19 cellular contexts compared by ENCODE assay signal in the genomic region with DNA sequence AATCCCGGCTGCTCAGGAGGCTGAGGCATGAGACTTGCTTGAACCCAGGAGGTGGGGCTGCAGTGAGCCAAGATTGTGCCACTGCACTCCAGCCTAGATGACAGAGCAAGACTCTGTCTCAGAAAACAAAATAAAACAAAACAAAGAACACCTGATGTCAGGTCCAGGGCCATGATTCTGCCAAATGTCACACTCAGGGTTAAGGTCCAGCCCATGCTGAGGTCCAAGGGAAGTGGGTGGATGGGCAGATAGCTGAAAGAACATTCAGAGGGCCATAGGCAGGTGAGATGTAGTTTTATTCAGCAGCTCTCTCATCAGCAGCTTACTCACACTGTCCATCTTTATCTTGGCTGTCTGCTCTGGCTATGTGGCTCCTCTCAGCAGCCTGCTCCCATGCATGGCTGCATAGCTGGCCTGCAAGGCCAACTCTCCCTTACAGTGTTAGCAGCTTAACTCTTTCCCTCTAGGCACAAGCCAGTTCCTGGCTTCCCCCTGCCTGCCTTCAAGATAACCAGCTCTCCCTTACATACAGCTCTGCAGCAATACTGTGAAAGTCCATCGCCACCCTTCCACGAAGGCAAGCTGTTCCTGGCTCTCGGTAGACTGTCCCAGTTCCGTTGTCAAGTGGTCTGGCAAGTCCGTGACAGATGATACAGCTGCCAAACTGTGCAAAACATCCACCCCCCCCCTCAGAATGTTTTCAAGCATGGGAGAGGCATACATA.
DNase-seq lines count a peak whose midpoint lies in the region; ATAC-seq and TF ChIP-seq lines count a peak whose summit lies in the region.
"Had no signal": no experiment of that assay in that cellular context is flagged by ENCODE, and none has a peak within 500 bp of the region (broad histone marks: within the 10 kb centered on the region; RNA-seq: fewer than 3 reads in every experiment).

No MANE protein-coding gene starts in this region.

- H3F3A ChIP-seq in neural progenitor cell (ENCODE audit: low read depth), result no peaks in the 10 kb centered on the region

- H3K27ac ChIP-seq in neural progenitor cell, result no peak overlapping the region
- H3K27ac ChIP-seq: BLaER1 treated with 17β-estradiol and CSF1 and Interleukin-3, amounts not matched to agents 10 nM and 100 nM; GM23248; PC-9 had no signal

- H4K20me1 ChIP-seq in neural progenitor cell (ENCODE audit: low read depth), result no peaks in the 10 kb centered on the region
- H4K20me1 ChIP-seq: BLaER1 treated with 17β-estradiol and CSF1 and Interleukin-3, amounts not matched to agents 10 nM and 100 nM had no signal

- ATAC-seq in left ventricle myocardium superior (peak; percentile 75), left colon (no peak)
- ATAC-seq: SK-N-SH treated with all-trans-retinoic acid at 6 μM for 48 hours had no signal

- peaks cover 4% of the 10 kb centered on the region for H3K27me3 Mint-ChIP-seq in neural progenitor cell (ENCODE audit: insufficient read depth, low read depth)

- H3K4me3 Mint-ChIP-seq in neural progenitor cell, result no peak overlapping the region

- peak overlapping the region; percentile 69 for H3K27ac Mint-ChIP-seq in neural progenitor cell

- H3K36me3 ChIP-seq in neural progenitor cell, result no peaks in the 10 kb centered on the region
- H3K36me3 ChIP-seq: BLaER1 treated with 17β-estradiol and CSF1 and Interleukin-3, amounts not matched to agents 10 nM and 100 nM had no signal

- peaks cover 6% of the 10 kb centered on the region for H3K4me1 Mint-ChIP-seq in neural progenitor cell

- TF ChIP-seq CTCF in neural progenitor cell (IDR thresholded peaks at IDR 0.05), result no peak

- intact Hi-C loops in left ventricle myocardium superior (cut with micrococcal nuclease) (no loop called here), left colon (cut with DNase I, micrococcal nuclease) (no loop called here)

- H3K36me3 Mint-ChIP-seq in neural progenitor cell, result no peaks in the 10 kb centered on the region

- H3K27me3 ChIP-seq in neural progenitor cell, result no peaks in the 10 kb centered on the region
- H3K27me3 ChIP-seq: BLaER1 treated with 17β-estradiol and CSF1 and Interleukin-3, amounts not matched to agents 10 nM and 100 nM had no signal

- H3K9me3 ChIP-seq in neural progenitor cell (ENCODE audit: low read depth), result no peaks in the 10 kb centered on the region

- H3K9ac ChIP-seq in neural progenitor cell, result no peak overlapping the region
- H3K9ac ChIP-seq: BLaER1 treated with 17β-estradiol and CSF1 and Interleukin-3, amounts not matched to agents 10 nM and 100 nM; GM23248 had no signal

- H3K4me1 ChIP-seq in neural progenitor cell, result no peaks in the 10 kb centered on the region
- H3K4me1 ChIP-seq: BLaER1 treated with 17β-estradiol and CSF1 and Interleukin-3, amounts not matched to agents 10 nM and 100 nM had no signal

- DNase-seq in DMS53 (lab: John Stamatoyannopoulos, UW) (peak; percentile 39), DMS53 treated with DMSO at 0.1 percent for 48 hours (lab: John Stamatoyannopoulos, UW; ENCODE audit: unreplicated experiment) (no peak), NCI-H524 (lab: John Stamatoyannopoulos, UW) (peak; percentile 20 to 63), left ventricle myocardium superior (no peak), neural progenitor cell (ENCODE audit: low spot score) (no peak), left colon (no peak), HT-29 (ENCODE audit: low spot score) (no peak), NOMO-1 treated with DMSO at 0.1 percent for 48 hours (lab: John Stamatoyannopoulos, UW; ENCODE audit: unreplicated experiment) (no peak)
- DNase-seq: 8988T, DMS153, GM23248, MV-4-11, NCI-H1436, NCI-H2081, NCI-H2227 treated with DMSO at 0.1 percent for 48 hours, NCI-H526 treated with DMSO at 0.1 percent for 48 hours, PC-9 had no signal

- no peak overlapping the region for H3K4me2 ChIP-seq in neural progenitor cell
- H3K4me2 ChIP-seq: BLaER1 treated with 17β-estradiol and CSF1 and Interleukin-3, amounts not matched to agents 10 nM and 100 nM; PC-9 had no signal

- H3K79me2 ChIP-seq in neural progenitor cell (ENCODE audit: low read depth), result no peaks in the 10 kb centered on the region

- no peak overlapping the region for H3K4me3 ChIP-seq in neural progenitor cell
- H3K4me3 ChIP-seq: BLaER1 treated with 17β-estradiol and CSF1 and Interleukin-3, amounts not matched to agents 10 nM and 100 nM; GM23248; PC-9 had no signal

- peaks cover 6% of the 10 kb centered on the region for H3K9me3 Mint-ChIP-seq in neural progenitor cell

- H2AFZ ChIP-seq in neural progenitor cell (replicated peaks), result no peak overlapping the region
- H2AFZ ChIP-seq: GM23248, PC-9 had no signal

Comparison
In these comparisons a context has a peak if more than half of its experiments do, and no peak if none do; other contexts are left out.
1. DNase-seq: peak in DMS53 (single experiment) and NCI-H524 (2 of 2); none in DMS53 treated with DMSO at 0.1 percent for 48 hours (single experiment), left ventricle myocardium superior (single experiment), neural progenitor cell (single experiment), left colon (0 of 2), HT-29 (single experiment) and NOMO-1 treated with DMSO at 0.1 percent for 48 hours (single experiment).